1 cellular context compared by ENCODE assay signal in the genomic region with DNA sequence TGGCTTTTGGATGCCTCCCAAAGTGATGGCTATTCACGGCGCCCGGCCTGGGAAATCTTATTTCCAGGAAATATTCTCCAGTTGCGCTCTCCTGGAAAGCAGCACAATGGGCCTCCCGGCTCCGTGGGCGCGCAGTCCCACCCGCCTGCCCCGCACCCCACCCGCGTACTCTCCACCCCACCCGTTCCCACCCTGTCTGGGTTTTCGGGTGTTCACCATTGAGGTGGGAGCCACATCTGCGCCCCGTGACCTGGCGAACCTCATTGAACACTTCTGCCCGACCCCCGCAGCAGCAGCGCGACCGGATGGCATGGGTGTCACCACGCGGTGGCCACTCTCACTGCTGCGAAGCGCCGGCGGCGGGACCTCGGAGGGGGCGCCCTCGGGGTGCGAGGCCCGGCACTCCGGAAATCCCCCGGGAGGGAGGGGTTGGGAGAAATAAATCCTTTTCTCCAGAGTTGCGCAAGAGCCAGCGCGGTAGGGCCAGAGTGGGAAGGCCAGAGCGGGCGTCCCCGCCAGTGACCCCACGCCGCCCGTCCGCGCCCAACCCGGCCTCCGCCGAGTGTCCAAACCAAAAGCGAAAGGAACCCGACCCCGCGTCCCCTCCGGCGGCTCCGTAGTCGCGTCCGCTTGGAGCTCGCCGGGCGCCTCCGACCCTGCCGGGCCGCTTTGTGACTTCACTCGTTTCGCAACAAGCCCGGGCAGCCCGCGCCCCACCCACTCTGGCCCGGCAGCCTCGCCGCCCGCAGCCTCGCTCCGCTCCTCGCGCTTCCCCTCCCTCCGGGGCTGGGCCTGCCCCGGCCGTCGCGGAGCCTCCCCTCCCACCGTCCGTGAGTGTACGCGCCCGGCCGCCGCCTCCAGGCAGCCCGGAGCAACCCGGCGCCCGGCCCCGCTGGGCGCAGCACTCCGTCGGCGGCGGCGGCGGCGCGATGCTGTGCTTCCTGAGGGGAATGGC.
TF ChIP-seq lines count a peak whose summit lies in the region.

A gene with protein sequence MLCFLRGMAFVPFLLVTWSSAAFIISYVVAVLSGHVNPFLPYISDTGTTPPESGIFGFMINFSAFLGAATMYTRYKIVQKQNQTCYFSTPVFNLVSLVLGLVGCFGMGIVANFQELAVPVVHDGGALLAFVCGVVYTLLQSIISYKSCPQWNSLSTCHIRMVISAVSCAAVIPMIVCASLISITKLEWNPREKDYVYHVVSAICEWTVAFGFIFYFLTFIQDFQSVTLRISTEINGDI (plus strand): TSS at position 720 of the 955 bp plus-strand sequence. CDS start 210 bp downstream, at position 930.

TF ChIP-seq in HepG2, 621 proteins besides CTCF, POLR2A, EP300 and RAD21 (continued from another document and continues in another):
- TF ChIP-seq, protein P1, sequence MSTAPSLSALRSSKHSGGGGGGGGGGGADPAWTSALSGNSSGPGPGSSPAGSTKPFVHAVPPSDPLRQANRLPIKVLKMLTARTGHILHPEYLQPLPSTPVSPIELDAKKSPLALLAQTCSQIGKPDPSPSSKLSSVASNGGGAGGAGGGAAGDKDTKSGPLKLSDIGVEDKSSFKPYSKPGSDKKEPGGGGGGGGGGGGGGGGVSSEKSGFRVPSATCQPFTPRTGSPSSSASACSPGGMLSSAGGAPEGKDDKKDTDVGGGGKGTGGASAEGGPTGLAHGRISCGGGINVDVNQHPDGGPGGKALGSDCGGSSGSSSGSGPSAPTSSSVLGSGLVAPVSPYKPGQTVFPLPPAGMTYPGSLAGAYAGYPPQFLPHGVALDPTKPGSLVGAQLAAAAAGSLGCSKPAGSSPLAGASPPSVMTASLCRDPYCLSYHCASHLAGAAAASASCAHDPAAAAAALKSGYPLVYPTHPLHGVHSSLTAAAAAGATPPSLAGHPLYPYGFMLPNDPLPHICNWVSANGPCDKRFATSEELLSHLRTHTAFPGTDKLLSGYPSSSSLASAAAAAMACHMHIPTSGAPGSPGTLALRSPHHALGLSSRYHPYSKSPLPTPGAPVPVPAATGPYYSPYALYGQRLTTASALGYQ (CRISPR knock-in tag; IDR thresholded peaks at IDR 0.05) = peak; percentile 70; the same call in 1 of the 2 replicates
- TF ChIP-seq, protein P2, sequence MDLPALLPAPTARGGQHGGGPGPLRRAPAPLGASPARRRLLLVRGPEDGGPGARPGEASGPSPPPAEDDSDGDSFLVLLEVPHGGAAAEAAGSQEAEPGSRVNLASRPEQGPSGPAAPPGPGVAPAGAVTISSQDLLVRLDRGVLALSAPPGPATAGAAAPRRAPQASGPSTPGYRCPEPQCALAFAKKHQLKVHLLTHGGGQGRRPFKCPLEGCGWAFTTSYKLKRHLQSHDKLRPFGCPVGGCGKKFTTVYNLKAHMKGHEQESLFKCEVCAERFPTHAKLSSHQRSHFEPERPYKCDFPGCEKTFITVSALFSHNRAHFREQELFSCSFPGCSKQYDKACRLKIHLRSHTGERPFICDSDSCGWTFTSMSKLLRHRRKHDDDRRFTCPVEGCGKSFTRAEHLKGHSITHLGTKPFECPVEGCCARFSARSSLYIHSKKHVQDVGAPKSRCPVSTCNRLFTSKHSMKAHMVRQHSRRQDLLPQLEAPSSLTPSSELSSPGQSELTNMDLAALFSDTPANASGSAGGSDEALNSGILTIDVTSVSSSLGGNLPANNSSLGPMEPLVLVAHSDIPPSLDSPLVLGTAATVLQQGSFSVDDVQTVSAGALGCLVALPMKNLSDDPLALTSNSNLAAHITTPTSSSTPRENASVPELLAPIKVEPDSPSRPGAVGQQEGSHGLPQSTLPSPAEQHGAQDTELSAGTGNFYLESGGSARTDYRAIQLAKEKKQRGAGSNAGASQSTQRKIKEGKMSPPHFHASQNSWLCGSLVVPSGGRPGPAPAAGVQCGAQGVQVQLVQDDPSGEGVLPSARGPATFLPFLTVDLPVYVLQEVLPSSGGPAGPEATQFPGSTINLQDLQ (CRISPR knock-in tag; IDR thresholded peaks at IDR 0.05) = peak; percentile 41; the same call in 1 of the 2 replicates
- TF ChIP-seq RELA (CRISPR knock-in tag; IDR thresholded peaks at IDR 0.05) (peak; percentile 94; the same call in 1 of the 2 replicates), ZBTB40 (IDR thresholded peaks at IDR 0.05) (no peak), ZBTB40 (CRISPR knock-in tag; IDR thresholded peaks at IDR 0.05) (peak; percentile 67), MEIS1 (CRISPR knock-in tag; IDR thresholded peaks at IDR 0.05; ENCODE audit: borderline replicate concordance) (peak; percentile 33; the same call in 1 of the 2 replicates), DNMT3B (CRISPR knock-in tag; conservative IDR thresholded peaks at IDR 0.05) (peak; percentile 74; the same call in 1 of the 2 replicates), PBX3 (CRISPR knock-in tag; IDR thresholded peaks at IDR 0.05; ENCODE audit: borderline replicate concordance) (no peak), PTBP1 (IDR thresholded peaks at IDR 0.05; ENCODE audit: low read depth, low read length, poor library complexity, severe bottlenecking) (peak; percentile 20), CBX5 (CRISPR knock-in tag; IDR thresholded peaks at IDR 0.05; ENCODE audit: borderline replicate concordance) (no peak), RFX1 (IDR thresholded peaks at IDR 0.05) (no peak), RBM39 (IDR thresholded peaks at IDR 0.05; ENCODE audit: low read depth, low read length, poor library complexity, severe bottlenecking) (no peak), MEF2D (CRISPR knock-in tag; IDR thresholded peaks at IDR 0.05) (0 out of 2 replicates have a peak, but pooled peaks have one; percentile 66), ASH2L (IDR thresholded peaks at IDR 0.05; ENCODE audit: insufficient read length, low read depth, low read length) (peak; percentile 96), CCDC6 (CRISPR knock-in tag; IDR thresholded peaks at IDR 0.05) (peak; percentile 79; the same call in 1 of the 2 replicates), SALL2 (CRISPR knock-in tag; IDR thresholded peaks at IDR 0.05) (peak; percentile 75), MXD3 (CRISPR knock-in tag; IDR thresholded peaks at IDR 0.05) (peak; percentile 88), GTF3A (CRISPR knock-in tag; conservative IDR thresholded peaks at IDR 0.05) (no peak)
- TF ChIP-seq, protein P3, sequence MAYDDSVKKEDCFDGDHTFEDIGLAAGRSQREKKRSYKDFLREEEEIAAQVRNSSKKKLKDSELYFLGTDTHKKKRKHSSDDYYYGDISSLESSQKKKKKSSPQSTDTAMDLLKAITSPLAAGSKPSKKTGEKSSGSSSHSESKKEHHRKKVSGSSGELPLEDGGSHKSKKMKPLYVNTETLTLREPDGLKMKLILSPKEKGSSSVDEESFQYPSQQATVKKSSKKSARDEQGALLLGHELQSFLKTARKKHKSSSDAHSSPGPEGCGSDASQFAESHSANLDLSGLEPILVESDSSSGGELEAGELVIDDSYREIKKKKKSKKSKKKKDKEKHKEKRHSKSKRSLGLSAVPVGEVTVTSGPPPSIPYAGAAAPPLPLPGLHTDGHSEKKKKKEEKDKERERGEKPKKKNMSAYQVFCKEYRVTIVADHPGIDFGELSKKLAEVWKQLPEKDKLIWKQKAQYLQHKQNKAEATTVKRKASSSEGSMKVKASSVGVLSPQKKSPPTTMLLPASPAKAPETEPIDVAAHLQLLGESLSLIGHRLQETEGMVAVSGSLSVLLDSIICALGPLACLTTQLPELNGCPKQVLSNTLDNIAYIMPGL (CRISPR knock-in tag; IDR thresholded peaks at IDR 0.05; ENCODE audit: borderline replicate concordance in 1 of 2, low read depth in 1 of 2) = peak; percentile 67 to 80; a peak in 3 of 4 replicates
- TF ChIP-seq, protein P4, sequence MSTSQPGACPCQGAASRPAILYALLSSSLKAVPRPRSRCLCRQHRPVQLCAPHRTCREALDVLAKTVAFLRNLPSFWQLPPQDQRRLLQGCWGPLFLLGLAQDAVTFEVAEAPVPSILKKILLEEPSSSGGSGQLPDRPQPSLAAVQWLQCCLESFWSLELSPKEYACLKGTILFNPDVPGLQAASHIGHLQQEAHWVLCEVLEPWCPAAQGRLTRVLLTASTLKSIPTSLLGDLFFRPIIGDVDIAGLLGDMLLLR (CRISPR knock-in tag; IDR thresholded peaks at IDR 0.05) = peak; percentile 75; the same call in 1 of the 2 replicates
- TF ChIP-seq, protein P5, sequence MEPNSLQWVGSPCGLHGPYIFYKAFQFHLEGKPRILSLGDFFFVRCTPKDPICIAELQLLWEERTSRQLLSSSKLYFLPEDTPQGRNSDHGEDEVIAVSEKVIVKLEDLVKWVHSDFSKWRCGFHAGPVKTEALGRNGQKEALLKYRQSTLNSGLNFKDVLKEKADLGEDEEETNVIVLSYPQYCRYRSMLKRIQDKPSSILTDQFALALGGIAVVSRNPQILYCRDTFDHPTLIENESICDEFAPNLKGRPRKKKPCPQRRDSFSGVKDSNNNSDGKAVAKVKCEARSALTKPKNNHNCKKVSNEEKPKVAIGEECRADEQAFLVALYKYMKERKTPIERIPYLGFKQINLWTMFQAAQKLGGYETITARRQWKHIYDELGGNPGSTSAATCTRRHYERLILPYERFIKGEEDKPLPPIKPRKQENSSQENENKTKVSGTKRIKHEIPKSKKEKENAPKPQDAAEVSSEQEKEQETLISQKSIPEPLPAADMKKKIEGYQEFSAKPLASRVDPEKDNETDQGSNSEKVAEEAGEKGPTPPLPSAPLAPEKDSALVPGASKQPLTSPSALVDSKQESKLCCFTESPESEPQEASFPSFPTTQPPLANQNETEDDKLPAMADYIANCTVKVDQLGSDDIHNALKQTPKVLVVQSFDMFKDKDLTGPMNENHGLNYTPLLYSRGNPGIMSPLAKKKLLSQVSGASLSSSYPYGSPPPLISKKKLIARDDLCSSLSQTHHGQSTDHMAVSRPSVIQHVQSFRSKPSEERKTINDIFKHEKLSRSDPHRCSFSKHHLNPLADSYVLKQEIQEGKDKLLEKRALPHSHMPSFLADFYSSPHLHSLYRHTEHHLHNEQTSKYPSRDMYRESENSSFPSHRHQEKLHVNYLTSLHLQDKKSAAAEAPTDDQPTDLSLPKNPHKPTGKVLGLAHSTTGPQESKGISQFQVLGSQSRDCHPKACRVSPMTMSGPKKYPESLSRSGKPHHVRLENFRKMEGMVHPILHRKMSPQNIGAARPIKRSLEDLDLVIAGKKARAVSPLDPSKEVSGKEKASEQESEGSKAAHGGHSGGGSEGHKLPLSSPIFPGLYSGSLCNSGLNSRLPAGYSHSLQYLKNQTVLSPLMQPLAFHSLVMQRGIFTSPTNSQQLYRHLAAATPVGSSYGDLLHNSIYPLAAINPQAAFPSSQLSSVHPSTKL (CRISPR knock-in tag; IDR thresholded peaks at IDR 0.05) = peak; percentile 75; the same call in 1 of the 2 replicates
